Comparison of ENCODE assay signal across 24 cellular contexts in the genomic region with DNA sequence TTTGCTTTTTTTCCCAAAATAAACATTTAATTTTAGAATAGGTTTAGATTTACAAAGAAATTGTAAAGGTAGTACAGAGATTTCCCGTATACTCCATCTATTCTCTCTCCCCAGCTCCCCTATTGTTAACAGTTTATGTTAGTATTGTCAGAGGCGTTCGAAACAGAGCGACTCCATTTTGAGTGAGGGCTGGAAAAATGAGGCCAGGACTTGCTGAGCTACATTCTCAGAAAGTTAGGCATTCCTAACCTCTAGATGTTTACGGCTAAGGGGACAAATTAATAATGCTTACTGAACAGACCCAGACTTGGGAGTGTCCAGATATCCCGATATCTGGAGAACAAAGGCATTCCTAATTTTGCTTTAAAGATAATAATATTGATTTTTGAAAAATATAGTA. TPM values are rescaled to one million over a fixed set of nuclear protein-coding genes. Genes with fewer than 3 reads are reported as not detected.
DNase-seq lines count a peak whose midpoint lies in the region; ATAC-seq and TF ChIP-seq lines count a peak whose summit lies in the region.
"Had no signal": no experiment of that assay in that cellular context is flagged by ENCODE, and none has a peak within 500 bp of the region (broad histone marks: within the 10 kb centered on the region; RNA-seq: fewer than 3 reads in every experiment).

No MANE protein-coding gene starts in this region.

- H3K27me3 Mint-ChIP-seq in type B pancreatic cell = no peaks in the 10 kb centered on the region
- peaks cover 8 to 11% of the 10 kb centered on the region in 2 donors for H3K27me3 Mint-ChIP-seq in effector memory CD8-positive, alpha-beta T cell
- H3K27me3 Mint-ChIP-seq: CD4-positive, alpha-beta T cell had no signal

- H3K4me1 ChIP-seq in PC-9 (replicated peaks; ENCODE audit: insufficient read depth) (peaks cover 16% of the 10 kb centered on the region), hepatocyte (ENCODE audit: insufficient read depth) (peaks cover 3% of the 10 kb centered on the region), heart right ventricle (peaks cover 0 to 49% (median 8%) of the 10 kb centered on the region in 9 donors)

- peaks cover 7% of the 10 kb centered on the region; the same call in 1 of the 2 replicates for H3F3A ChIP-seq in PC-9 (ENCODE audit: insufficient read depth, low read depth)

- no peak overlapping the region for H3K27ac ChIP-seq in PC-9
- peak overlapping the region; percentile 42 for H3K27ac ChIP-seq in hepatocyte
- no peak overlapping the region for H3K27ac ChIP-seq in heart right ventricle

- no peaks in the 10 kb centered on the region for H4K20me1 ChIP-seq in PC-9 (ENCODE audit: insufficient read depth)
- H4K20me1 ChIP-seq in hepatocyte (ENCODE audit: insufficient read depth, poor library complexity, severe bottlenecking) = no peaks in the 10 kb centered on the region
- H4K20me1 ChIP-seq: BLaER1 treated with 17β-estradiol and CSF1 and Interleukin-3, amounts not matched to agents 10 nM and 100 nM had no signal

- H3K27me3 ChIP-seq in PC-9 (ENCODE audit: insufficient read depth, low read depth) (no peaks in the 10 kb centered on the region), hepatocyte (no peaks in the 10 kb centered on the region), heart right ventricle (no peaks in the 10 kb centered on the region)
- H3K27me3 ChIP-seq: BLaER1 treated with 17β-estradiol and CSF1 and Interleukin-3, amounts not matched to agents 10 nM and 100 nM had no signal

- H3K9me2 ChIP-seq in PC-9 (ENCODE audit: insufficient read depth) = no peaks in the 10 kb centered on the region
- H3K9me2 ChIP-seq in hepatocyte (replicated peaks; ENCODE audit: insufficient read depth) = no peaks in the 10 kb centered on the region

- intact Hi-C loops in PC-9 (cut with micrococcal nuclease; ENCODE audit: unreplicated experiment) = loop anchor here (2.0 to 5.0 kb wide), 2 partner anchors 58 to 192 kb away; no protein-coding TSS in a partner anchor
- intact Hi-C loops in heart right ventricle (cut with DNase I) = no loop called here

- H2AFZ ChIP-seq in PC-9 (0 out of 2 replicates have a peak overlapping the region, but pooled peaks have one; percentile 30), hepatocyte (no peak overlapping the region)

- DNase-seq in NCI-H2029 treated with DMSO at 0.1 percent for 48 hours (lab: John Stamatoyannopoulos, UW) = peak; percentile 23
- DNase-seq in NCI-H2029 (lab: John Stamatoyannopoulos, UW) = no peak
- DNase-seq in PC-9 = peak; percentile 25 to 56
- DNase-seq in hepatocyte (ENCODE audit: low spot score) = no peak
- DNase-seq in type B pancreatic cell (ENCODE audit: extremely low spot score, unreplicated experiment) = no peak
- DNase-seq in activated CD4-positive, alpha-beta T cell treated with anti-CD3 and anti-CD28 coated beads, Interleukin-2, amount 50 U/mL, for 48 hours = no peak
- DNase-seq in effector memory CD8-positive, alpha-beta T cell = no peak
- DNase-seq in heart right ventricle = no peak
- DNase-seq: 8988T; CD4-positive, alpha-beta T cell; DMS79; EL; GF-D8; NCI-H1092 treated with DMSO at 0.1 percent for 48 hours; NCI-H1436; NCI-H187; NCI-H446; NCI-H524 treated with DMSO at 0.1 percent for 48 hours; NCI-H774; PC-3; RPMI8226; SHP77 had no signal

- H3K36me3 ChIP-seq in PC-9 (ENCODE audit: low read depth) = no peaks in the 10 kb centered on the region
- H3K36me3 ChIP-seq in hepatocyte (replicated peaks; ENCODE audit: insufficient read depth, low read depth) = no peaks in the 10 kb centered on the region
- no peaks in the 10 kb centered on the region for H3K36me3 ChIP-seq in heart right ventricle
- H3K36me3 ChIP-seq: BLaER1 treated with 17β-estradiol and CSF1 and Interleukin-3, amounts not matched to agents 10 nM and 100 nM had no signal

- ATAC-seq in effector memory CD8-positive, alpha-beta T cell (replicated peaks) = no peak
- no peak for ATAC-seq in heart right ventricle
- ATAC-seq: HCT116, PC-3 had no signal

- peaks cover 6% of the 10 kb centered on the region for H3K9me3 Mint-ChIP-seq in type B pancreatic cell
- H3K9me3 Mint-ChIP-seq in effector memory CD8-positive, alpha-beta T cell = no peaks in the 10 kb centered on the region

- peak overlapping the region; percentile 88 for H3K27ac Mint-ChIP-seq in type B pancreatic cell
- no peak overlapping the region for H3K27ac Mint-ChIP-seq in effector memory CD8-positive, alpha-beta T cell

- no TSS peak for BruUV-seq in PC-9 (replicated peaks; lab: Mats Ljungman, UMichigan)

- H3K4me2 ChIP-seq in PC-9 = no peak overlapping the region
- no peak overlapping the region for H3K4me2 ChIP-seq in hepatocyte

- POLR2A ChIA-PET in PC-9 (lab: Charles Lee; ENCODE audit: unreplicated experiment) = interaction anchor here (0.5 to 0.7 kb wide), 5 partner anchors 11 to 45 kb away, joined by 4 to 11 read pairs (median 6); no protein-coding TSS in a partner anchor

- H3K4me3 ChIP-seq in PC-9 = no peak overlapping the region
- H3K4me3 ChIP-seq in hepatocyte = no peak overlapping the region
- no peak overlapping the region for H3K4me3 ChIP-seq in heart right ventricle
- H3K4me3 ChIP-seq: BLaER1 treated with 17β-estradiol and CSF1 and Interleukin-3, amounts not matched to agents 10 nM and 100 nM had no signal

- H3K9me3 ChIP-seq in PC-9 (ENCODE audit: insufficient read depth, low read depth) (no peaks in the 10 kb centered on the region; the same call in 1 of the 2 replicates), hepatocyte (ENCODE audit: low read depth) (no peaks in the 10 kb centered on the region), heart right ventricle (no peaks in the 10 kb centered on the region)

- H3K4me1 Mint-ChIP-seq in type B pancreatic cell (ENCODE audit: unreplicated experiment) = peaks cover 25% of the 10 kb centered on the region
- H3K4me1 Mint-ChIP-seq in effector memory CD8-positive, alpha-beta T cell (ENCODE audit: low read depth in 2 of 2) = peaks cover 10 to 15% of the 10 kb centered on the region in 2 donors

- H3K36me3 Mint-ChIP-seq in type B pancreatic cell = no peaks in the 10 kb centered on the region
- peaks cover 4% of the 10 kb centered on the region for H3K36me3 Mint-ChIP-seq in effector memory CD8-positive, alpha-beta T cell (ENCODE audit: insufficient read depth)

- CTCF ChIA-PET in PC-9 (lab: Charles Lee) = interaction anchor here (0.7 kb wide), 1 partner anchor 324 kb away, joined by 5 read pairs; no protein-coding TSS in a partner anchor

- TF ChIP-seq CTCF in PC-9 (conservative IDR thresholded peaks at IDR 0.05) (no peak), hepatocyte (IDR thresholded peaks at IDR 0.05; ENCODE audit: poor library complexity) (no peak), type B pancreatic cell (conservative IDR thresholded peaks at IDR 0.05) (no peak), heart right ventricle (IDR thresholded peaks at IDR 0.05) (no peak)

- 50% methylated on average over 6 of the region's 6 CpGs for WGBS in hepatocyte (ENCODE audit: low lambda C conversion rate, missing lambda C conversion rate)
- WGBS in heart right ventricle, 2 donors = 91 to 93% methylated on average over 6 of the region's 6 CpGs

- no peak overlapping the region for H3K4me3 Mint-ChIP-seq in type B pancreatic cell
- H3K4me3 Mint-ChIP-seq in effector memory CD8-positive, alpha-beta T cell = no peak overlapping the region
- H3K4me3 Mint-ChIP-seq: CD4-positive, alpha-beta T cell had no signal

- no peaks in the 10 kb centered on the region for H3K79me2 ChIP-seq in PC-9 (ENCODE audit: low read depth)
- no peaks in the 10 kb centered on the region for H3K79me2 ChIP-seq in hepatocyte

RNA-seq across cellular contexts. Expression of gene NUP160, which starts 12.4 kb away (rescaled TPM):
- total RNA-seq in PC-9 (2021) (61.7 and 73.2 TPM in 2 replicates), hepatocyte (32.6 and 38.1 TPM in 2 replicates), type B pancreatic cell (ENCODE audit: low replicate concordance) (50.2 and 69.9 TPM in 2 replicates), heart right ventricle (10 to 100 TPM; 13.4 to 17.7 (median 14.7) TPM)
- polyA plus RNA-seq in hepatocyte (21.0 and 21.9 TPM in 2 replicates), heart right ventricle (10 to 100 TPM in 1 of 2 donors, 1 to 10 TPM in 1; 8.0 to 16.5 TPM)

Comparison
In these comparisons a context has a peak if more than half of its experiments do, and no peak if none do; other contexts are left out.
1. DNase-seq: peak in NCI-H2029 treated with DMSO at 0.1 percent for 48 hours (single experiment) and PC-9 (2 of 2); none in NCI-H2029 (single experiment), hepatocyte (single experiment), type B pancreatic cell (single experiment), activated CD4-positive, alpha-beta T cell treated with anti-CD3 and anti-CD28 coated beads, Interleukin-2, amount 50 U/mL, for 48 hours (0 of 2), effector memory CD8-positive, alpha-beta T cell (0 of 3) and heart right ventricle (0 of 2).